ENCODE assay signal across 17 cellular contexts in the genomic region with DNA sequence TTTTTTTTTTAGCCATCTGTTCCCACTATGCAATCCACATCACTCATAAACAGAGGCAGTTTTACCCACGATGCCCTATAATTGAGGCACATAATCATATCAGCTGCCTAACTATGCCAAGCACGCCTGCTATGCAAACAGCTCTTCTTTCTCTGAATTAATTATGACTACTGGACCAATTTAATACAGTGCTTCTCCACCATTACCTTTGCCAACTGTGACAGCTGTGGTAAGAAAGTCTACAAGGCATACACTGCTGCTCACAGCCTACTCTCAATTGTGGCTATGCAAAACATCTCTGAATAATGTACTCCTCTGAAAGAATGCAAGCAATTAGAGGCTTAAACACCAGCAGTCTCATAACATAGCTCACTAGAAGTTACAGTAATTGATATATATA.
A peak's percentile ranks its signal among the peaks of the same experiment; 100 is the strongest.
DNase-seq lines count a peak whose midpoint lies in the region; ATAC-seq and TF ChIP-seq lines count a peak whose summit lies in the region.
"Had no signal": no experiment of that assay in that cellular context is flagged by ENCODE, and none has a peak within 500 bp of the region (broad histone marks: within the 10 kb centered on the region; RNA-seq: fewer than 3 reads in every experiment).

No MANE protein-coding gene starts in this region.

- DNase-seq in COR-L47 (lab: John Stamatoyannopoulos, UW) (peak; percentile 84), NCI-H1436 (lab: John Stamatoyannopoulos, UW) (peak; percentile 15), SJCRH30 (peak; percentile 29 to 41), uterus (no peak), NCI-H2196 (lab: John Stamatoyannopoulos, UW; ENCODE audit: unreplicated experiment) (no peak)
- DNase-seq in activated naive CD4-positive, alpha-beta T cell treated with anti-CD3 and anti-CD28 coated beads, Interleukin-2, amount 50 U/mL, for 16 hours: no peak
- no peak for DNase-seq in effector memory CD8-positive, alpha-beta T cell
- DNase-seq: activated CD8-positive, alpha-beta T cell treated with anti-CD3 and anti-CD28 coated beads for 36 hours; AML-193; aorta; left colon; stimulated activated CD4-positive, alpha-beta T cell treated with anti-CD3 and anti-CD28 coated beads, Interleukin-4, amount 100 ng/mL, for 1 hour; transverse colon had no signal

- ATAC-seq in GM19397 (IDR thresholded peaks at IDR 0.05; ENCODE audit: unreplicated experiment): peak; percentile 55
- ATAC-seq in effector memory CD8-positive, alpha-beta T cell (replicated peaks): no peak
- ATAC-seq: activated CD8-positive, alpha-beta T cell treated with anti-CD3 and anti-CD28 coated beads for 36 hours; left colon had no signal

- intact Hi-C loops in uterus (cut with DNase I; ENCODE audit: low total_unique reads): no loop called here

- no peaks in the 10 kb centered on the region for H3K27me3 Mint-ChIP-seq in effector memory CD8-positive, alpha-beta T cell
- H3K27me3 Mint-ChIP-seq: activated CD8-positive, alpha-beta T cell treated with anti-CD3 and anti-CD28 coated beads for 36 hours had no signal

- H3K4me1 ChIP-seq in SJCRH30: peaks cover 4% of the 10 kb centered on the region; the same call in 1 of the 2 replicates
- H3K4me1 ChIP-seq in uterus: no peaks in the 10 kb centered on the region
- H3K4me1 ChIP-seq: prostate gland, SJSA1, transverse colon had no signal

- no peak for TF ChIP-seq CTCF in uterus (IDR thresholded peaks at IDR 0.05)

- no peaks in the 10 kb centered on the region for H3K36me3 Mint-ChIP-seq in effector memory CD8-positive, alpha-beta T cell (ENCODE audit: insufficient read depth)

- H3K27me3 ChIP-seq in SJCRH30 (no peaks in the 10 kb centered on the region), uterus (no peaks in the 10 kb centered on the region)
- H3K27me3 ChIP-seq: hepatocyte, SJSA1, transverse colon had no signal

- no peaks in the 10 kb centered on the region for H3K4me1 Mint-ChIP-seq in effector memory CD8-positive, alpha-beta T cell (ENCODE audit: low read depth in 2 of 2)

- no peak overlapping the region for H3K4me3 Mint-ChIP-seq in effector memory CD8-positive, alpha-beta T cell
- H3K4me3 Mint-ChIP-seq: activated CD8-positive, alpha-beta T cell treated with anti-CD3 and anti-CD28 coated beads for 36 hours had no signal

- H3K27ac ChIP-seq in SJCRH30: no peak overlapping the region
- no peak overlapping the region for H3K27ac ChIP-seq in uterus
- H3K27ac ChIP-seq: hepatocyte, prostate gland, SJSA1, transverse colon had no signal

- no peaks in the 10 kb centered on the region for H3K36me3 ChIP-seq in SJCRH30
- H3K36me3 ChIP-seq in uterus: no peaks in the 10 kb centered on the region
- H3K36me3 ChIP-seq: prostate gland, SJSA1, transverse colon had no signal

- H3K9me3 ChIP-seq in SJCRH30 (replicated peaks) (no peaks in the 10 kb centered on the region), uterus (no peaks in the 10 kb centered on the region)
- H3K9me3 ChIP-seq: prostate gland, SJSA1, transverse colon had no signal

- H3K4me3 ChIP-seq in SJCRH30: no peak overlapping the region
- no peak overlapping the region for H3K4me3 ChIP-seq in uterus
- H3K4me3 ChIP-seq: hepatocyte, prostate gland, SJSA1, transverse colon had no signal

- no peaks in the 10 kb centered on the region for H3K9me3 Mint-ChIP-seq in effector memory CD8-positive, alpha-beta T cell
- H3K9me3 Mint-ChIP-seq: activated CD8-positive, alpha-beta T cell treated with anti-CD3 and anti-CD28 coated beads for 36 hours had no signal

- TF ChIP-seq POLR2A in uterus (IDR thresholded peaks at IDR 0.05): no peak

- H3K27ac Mint-ChIP-seq in effector memory CD8-positive, alpha-beta T cell: no peak overlapping the region
- H3K27ac Mint-ChIP-seq: activated CD8-positive, alpha-beta T cell treated with anti-CD3 and anti-CD28 coated beads for 36 hours had no signal

Comparison
In these comparisons a context has a peak if more than half of its experiments do, and no peak if none do; other contexts are left out.
1. DNase-seq: peak in COR-L47 (single experiment), NCI-H1436 (single experiment) and SJCRH30 (2 of 2); none in activated naive CD4-positive, alpha-beta T cell treated with anti-CD3 and anti-CD28 coated beads, Interleukin-2, amount 50 U/mL, for 16 hours (single experiment), effector memory CD8-positive, alpha-beta T cell (0 of 3), uterus (0 of 2) and NCI-H2196 (single experiment).